In the genomic region with DNA sequence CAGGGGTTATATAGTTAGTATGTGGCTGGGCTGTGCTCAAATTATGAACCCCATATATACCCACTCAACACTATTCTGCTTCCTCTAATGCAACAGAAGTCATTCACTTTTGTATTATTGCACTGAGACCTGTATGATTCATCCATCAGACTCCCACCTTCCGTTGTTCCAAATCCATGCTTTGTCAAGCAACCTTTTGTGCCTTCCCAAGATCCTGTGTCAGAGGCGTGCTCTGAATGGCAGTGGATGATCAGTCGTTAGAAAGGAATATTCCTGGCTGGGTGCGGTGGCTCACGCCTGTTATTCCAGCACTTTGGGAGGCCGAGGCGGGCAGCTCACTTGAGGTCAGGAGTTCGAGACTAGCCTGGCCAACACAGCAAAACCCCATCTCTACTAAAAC, we compare ENCODE assay signal across 27 cellular contexts.
"Had no signal": no experiment of that assay in that cellular context is flagged by ENCODE, and none has a peak within 500 bp of the region (broad histone marks: within the 10 kb centered on the region; RNA-seq: fewer than 3 reads in every experiment).

No MANE protein-coding gene starts in this region.

- H3K4me1 ChIP-seq: suprapubic skin, testis, thyroid gland, tibial artery, upper lobe of left lung, upper lobe of right lung, uterus, vagina had no signal

- H3K27ac ChIP-seq: stomach, suprapubic skin, testis, thoracic aorta, thyroid gland, tibial artery, tibial nerve, transverse colon, upper lobe of left lung, upper lobe of right lung, uterus, vagina had no signal

- H3K36me3 ChIP-seq: stomach, suprapubic skin, thoracic aorta, thyroid gland, tibial artery, tibial nerve, transverse colon, upper lobe of left lung, upper lobe of right lung, uterus, vagina had no signal

- H3K9me3 Mint-ChIP-seq: stimulated activated effector memory CD8-positive, alpha-beta T cell treated with anti-CD3 and anti-CD28 coated beads, Interleukin-12 subunit alpha, Interleukin-12 subunit beta, amount 100 ng/mL, for 72 hours; stimulated activated memory B cell treated with anti-CD40 and anti-IgM and Interleukin-4, amounts not matched to agents 10 μg/mL and 1 μg/mL and 100 μg/mL, for 72 hours had no signal

- H3K27me3 ChIP-seq: stomach, suprapubic skin, testis, thyroid gland, tibial artery, tibial nerve, transverse colon, upper lobe of left lung, upper lobe of right lung, uterus, vagina had no signal

- H3K9me3 ChIP-seq: stomach, suprapubic skin, testis, thoracic aorta, thyroid gland, tibial artery, transverse colon, upper lobe of left lung, upper lobe of right lung, uterus, vagina had no signal

- H3K27ac Mint-ChIP-seq: stimulated activated effector memory CD8-positive, alpha-beta T cell treated with anti-CD3 and anti-CD28 coated beads, Interleukin-12 subunit alpha, Interleukin-12 subunit beta, amount 100 ng/mL, for 72 hours; stimulated activated memory B cell treated with anti-CD40 and anti-IgM and Interleukin-4, amounts not matched to agents 10 μg/mL and 1 μg/mL and 100 μg/mL, for 72 hours; stimulated activated naive B cell treated with anti-CD40 and anti-IgM and Interleukin-4, amounts not matched to agents 10 μg/mL and 1 μg/mL and 100 μg/mL, for 72 hours; stimulated activated naive CD8-positive, alpha-beta T cell treated with anti-CD3 and anti-CD28 coated beads, Interleukin-15, amount 100 ng/mL, for 72 hours; stimulated activated naive CD8-positive, alpha-beta T cell treated with anti-CD3 and anti-CD28 coated beads, Interleukin-15, Interleukin-2, amounts not matched to agents 100 ng/mL and 50 ng/mL, for 24 hours; type B pancreatic cell had no signal

- H3K4me1 Mint-ChIP-seq: stimulated activated effector memory CD8-positive, alpha-beta T cell treated with anti-CD3 and anti-CD28 coated beads, Interleukin-12 subunit alpha, Interleukin-12 subunit beta, amount 100 ng/mL, for 72 hours; stimulated activated memory B cell treated with anti-CD40 and anti-IgM and Interleukin-4, amounts not matched to agents 10 μg/mL and 1 μg/mL and 100 μg/mL, for 72 hours; stimulated activated naive B cell treated with anti-CD40 and anti-IgM and Interleukin-4, amounts not matched to agents 10 μg/mL and 1 μg/mL and 100 μg/mL, for 72 hours had no signal

- H3K27me3 Mint-ChIP-seq: type B pancreatic cell had no signal

- H3K4me3 ChIP-seq: stomach, suprapubic skin, testis, thoracic aorta, thyroid gland, tibial artery, tibial nerve, transverse colon, upper lobe of left lung, upper lobe of right lung, uterus, vagina had no signal

- ATAC-seq: stimulated activated effector memory CD8-positive, alpha-beta T cell treated with anti-CD3 and anti-CD28 coated beads, Interleukin-12 subunit alpha, Interleukin-12 subunit beta, amount 100 ng/mL, for 72 hours; stimulated activated memory B cell treated with anti-CD40 and anti-IgM and Interleukin-4, amounts not matched to agents 10 μg/mL and 1 μg/mL and 100 μg/mL, for 72 hours; stimulated activated naive B cell treated with anti-CD40 and anti-IgM and Interleukin-4, amounts not matched to agents 10 μg/mL and 1 μg/mL and 100 μg/mL, for 72 hours; stimulated activated naive CD8-positive, alpha-beta T cell treated with anti-CD3 and anti-CD28 coated beads, Interleukin-15, amount 100 ng/mL, for 72 hours; stimulated activated naive CD8-positive, alpha-beta T cell treated with anti-CD3 and anti-CD28 coated beads, Interleukin-15, Interleukin-2, amounts not matched to agents 100 U/mL and 50 U/mL, for 24 hours; upper lobe of right lung had no signal

- DNase-seq: stimulated activated CD4-positive, alpha-beta T cell treated with anti-CD3 and anti-CD28 coated beads, Interleukin-2, amount 100 ng/mL, for 48 hours; stimulated activated CD4-positive, alpha-beta T cell treated with anti-CD3 and anti-CD28 coated beads, Interleukin-4, amount 100 ng/mL, for 1 hour; stimulated activated CD4-positive, alpha-beta T cell treated with anti-CD3 and anti-CD28 coated beads, Interleukin-4, amount 100 ng/mL, for 24 hours; stimulated activated CD4-positive, alpha-beta T cell treated with anti-CD3 and anti-CD28 coated beads, Interleukin-4, amount 100 ng/mL, for 4 hours; stimulated activated CD8-positive, alpha-beta memory T cell treated with anti-CD3 and anti-CD28 coated beads, Interleukin-4, amount 100 ng/mL, for 48 hours; stimulated activated naive B cell treated with anti-CD40 and anti-IgM and Interleukin-4, amounts not matched to agents 10 μg/mL and 1 μg/mL and 100 μg/mL, for 72 hours; stimulated activated naive CD4-positive, alpha-beta T cell; stimulated activated naive CD8-positive, alpha-beta T cell treated with anti-CD3 and anti-CD28 coated beads, Interleukin-15, amount 100 ng/mL, for 72 hours; stimulated activated naive CD8-positive, alpha-beta T cell treated with anti-CD3 and anti-CD28 coated beads, Interleukin-15, Interleukin-2, amounts not matched to agents 100 U/mL and 50 U/mL, for 24 hours; stomach; substantia nigra; testis; thyroid gland; tibial artery; transverse colon; trophoblast cell; upper lobe of right lung; uterus had no signal

- H3K4me3 Mint-ChIP-seq: stimulated activated effector memory CD8-positive, alpha-beta T cell treated with anti-CD3 and anti-CD28 coated beads, Interleukin-12 subunit alpha, Interleukin-12 subunit beta, amount 100 ng/mL, for 72 hours; stimulated activated memory B cell treated with anti-CD40 and anti-IgM and Interleukin-4, amounts not matched to agents 10 μg/mL and 1 μg/mL and 100 μg/mL, for 72 hours; stimulated activated naive B cell treated with anti-CD40 and anti-IgM and Interleukin-4, amounts not matched to agents 10 μg/mL and 1 μg/mL and 100 μg/mL, for 72 hours; stimulated activated naive CD8-positive, alpha-beta T cell treated with anti-CD3 and anti-CD28 coated beads, Interleukin-15, amount 100 ng/mL, for 72 hours; stimulated activated naive CD8-positive, alpha-beta T cell treated with anti-CD3 and anti-CD28 coated beads, Interleukin-15, Interleukin-2, amounts not matched to agents 100 ng/mL and 50 ng/mL, for 24 hours; type B pancreatic cell had no signal

- H3K36me3 Mint-ChIP-seq: stimulated activated effector memory CD8-positive, alpha-beta T cell treated with anti-CD3 and anti-CD28 coated beads, Interleukin-12 subunit alpha, Interleukin-12 subunit beta, amount 100 ng/mL, for 72 hours; stimulated activated memory B cell treated with anti-CD40 and anti-IgM and Interleukin-4, amounts not matched to agents 10 μg/mL and 1 μg/mL and 100 μg/mL, for 72 hours; stimulated activated naive B cell treated with anti-CD40 and anti-IgM and Interleukin-4, amounts not matched to agents 10 μg/mL and 1 μg/mL and 100 μg/mL, for 72 hours; type B pancreatic cell had no signal
